In the genomic region with DNA sequence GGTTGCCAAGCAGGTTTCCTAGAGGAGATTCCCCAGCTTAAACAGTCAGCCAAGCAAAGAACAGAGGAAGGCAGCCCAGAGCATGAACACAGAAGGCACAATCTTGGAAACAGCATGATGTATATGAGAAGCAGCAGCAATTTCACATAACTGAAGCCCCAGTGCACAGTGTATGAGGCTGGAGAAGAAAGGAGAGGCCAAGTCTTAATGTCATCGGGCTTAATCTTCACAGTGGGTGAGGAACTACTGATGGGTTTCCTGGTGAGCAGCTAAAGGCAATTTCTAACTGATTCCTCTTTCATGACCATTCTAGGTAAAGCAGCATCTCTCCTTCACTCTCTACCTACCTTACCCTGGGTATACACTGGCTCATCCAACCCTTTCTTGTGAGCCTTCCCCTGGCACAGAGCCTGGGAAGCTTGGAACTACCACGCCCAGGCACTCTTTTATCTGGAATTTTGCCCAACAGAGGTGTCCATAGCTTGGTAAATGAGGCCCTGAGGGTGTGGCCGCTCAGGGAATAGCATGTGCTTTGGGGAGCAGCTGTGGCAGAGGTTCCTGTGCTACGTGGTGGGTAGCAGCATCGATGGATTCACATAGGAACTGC, we compare ENCODE assay signal across 15 cellular contexts. TPM values are rescaled to one million over a fixed set of nuclear protein-coding genes. Genes with fewer than 3 reads are reported as not detected.
DNase-seq lines count a peak whose midpoint lies in the region; ATAC-seq, FAIRE-seq and TF ChIP-seq lines count a peak whose summit lies in the region.
"Had no signal": no experiment of that assay in that cellular context is flagged by ENCODE, and none has a peak within 500 bp of the region (broad histone marks: within the 10 kb centered on the region; RNA-seq: fewer than 3 reads in every experiment).

No MANE protein-coding gene starts in this region.

- H3K36me3 ChIP-seq in right lobe of liver (no peaks in the 10 kb centered on the region), HepG2 (replicated peaks in 1 of 2; ENCODE audit: control insufficient read depth in 1 of 2, insufficient read depth in 2 of 2, low read length in 2 of 2) (no peaks in the 10 kb centered on the region), ovary (no peaks in the 10 kb centered on the region)
- H3K36me3 ChIP-seq: esophagus squamous epithelium had no signal

- TF ChIP-seq EP300 in HepG2 (IDR thresholded peaks at IDR 0.05; ENCODE audit: low read depth in 2 of 2, low read length in 2 of 2), result no peak
- TF ChIP-seq EP300 in HepG2 (CRISPR knock-in tag; IDR thresholded peaks at IDR 0.05; ENCODE audit: borderline replicate concordance), result no peak
- TF ChIP-seq EP300 in ovary (IDR thresholded peaks at IDR 0.05), result no peak

- H3K9me3 Mint-ChIP-seq in activated naive CD8-positive, alpha-beta T cell treated with anti-CD3 and anti-CD28 coated beads for 36 hours, result no peaks in the 10 kb centered on the region
- H3K9me3 Mint-ChIP-seq: type B pancreatic cell had no signal

- TF ChIP-seq POLR2A in right lobe of liver (IDR thresholded peaks at IDR 0.05) (no peak), HepG2 (IDR thresholded peaks at IDR 0.05; ENCODE audit: insufficient read depth in 1 of 2, low read depth in 2 of 2, low read length in 2 of 2) (no peak), ovary (IDR thresholded peaks at IDR 0.05) (no peak)

- POLR2A ChIA-PET in HepG2 (lab: Yijun Ruan, JAX), result no interaction called here
- POLR2A ChIA-PET in RWPE1 (lab: Yijun Ruan, JAX; ENCODE audit: low non-redundant PET), result no interaction called here

- no peak for TF ChIP-seq RAD21 in HepG2 (CRISPR knock-in tag; IDR thresholded peaks at IDR 0.05)

- no peak overlapping the region for H2AFZ ChIP-seq in HepG2 (ENCODE audit: low read length)

- TF ChIP-seq CTCF in right lobe of liver (IDR thresholded peaks at IDR 0.05), result no peak
- TF ChIP-seq CTCF in HepG2 (CRISPR knock-in tag; IDR thresholded peaks at IDR 0.05), result no peak
- TF ChIP-seq CTCF in RWPE1 (conservative IDR thresholded peaks at IDR 0.05; ENCODE audit: low read depth), result no peak
- no peak for TF ChIP-seq CTCF in dorsolateral prefrontal cortex (IDR thresholded peaks at IDR 0.05 in 54 of 56, conservative IDR thresholded peaks at IDR 0.05 in 2 of 56; ENCODE audit: low read depth in 1 of 56, partially characterized antibody in 56 of 56)
- no peak for TF ChIP-seq CTCF in ovary (IDR thresholded peaks at IDR 0.05)

- peaks cover 11% of the 10 kb centered on the region for H3K27me3 Mint-ChIP-seq in activated naive CD8-positive, alpha-beta T cell treated with anti-CD3 and anti-CD28 coated beads for 36 hours

- ATAC-seq in right lobe of liver, result peak in 3 of 4 donors; percentile 17 to 61 (median 55)
- ATAC-seq in HepG2, result no peak

- H3K4me1 ChIP-seq in right lobe of liver, result no peaks in the 10 kb centered on the region
- no peaks in the 10 kb centered on the region for H3K4me1 ChIP-seq in HepG2 (ENCODE audit: insufficient read depth, low read length)
- no peaks in the 10 kb centered on the region for H3K4me1 ChIP-seq in ovary (ENCODE audit: insufficient read depth)

- H3K9me3 ChIP-seq in right lobe of liver, result no peaks in the 10 kb centered on the region
- no peaks in the 10 kb centered on the region for H3K9me3 ChIP-seq in HepG2 (ENCODE audit: low read length)
- no peaks in the 10 kb centered on the region for H3K9me3 ChIP-seq in ovary
- H3K9me3 ChIP-seq: esophagus squamous epithelium had no signal

- DNase-seq in right lobe of liver (peak in 1 of 3 donors; percentile 35), HepG2 (ENCODE audit: low spot score) (no peak), RWPE1 (ENCODE audit: low spot score) (peak; percentile 31), kidney tubule cell (ENCODE audit: low spot score) (peak; percentile 31), dorsolateral prefrontal cortex (no peak), ovary (no peak), NCI-H2107 (lab: John Stamatoyannopoulos, UW) (no peak)
- no peak for DNase-seq in activated naive CD8-positive, alpha-beta T cell treated with anti-CD3 and anti-CD28 coated beads for 36 hours
- DNase-seq: activated CD4-positive, CD25-positive, alpha-beta regulatory T cell treated with anti-CD3 and anti-CD28 coated beads, Interleukin-2, amount 50 U/mL, for 72 hours; Calu3; esophagus squamous epithelium; NCI-H1694 treated with DMSO at 0.1 percent for 48 hours; T-helper 1 cell had no signal

- no peaks in the 10 kb centered on the region for H3K79me2 ChIP-seq in HepG2 (ENCODE audit: insufficient read depth, low read length)

- H3K9ac ChIP-seq in HepG2 (ENCODE audit: insufficient read depth, low read depth, low read length), result no peak overlapping the region

- H3K27ac Mint-ChIP-seq in activated naive CD8-positive, alpha-beta T cell treated with anti-CD3 and anti-CD28 coated beads for 36 hours, result no peak overlapping the region
- H3K27ac Mint-ChIP-seq: type B pancreatic cell had no signal

- H4K20me1 ChIP-seq in HepG2 (ENCODE audit: insufficient read depth, low read length), result no peaks in the 10 kb centered on the region

- no peaks in the 10 kb centered on the region for H3K27me3 ChIP-seq in right lobe of liver
- no peaks in the 10 kb centered on the region for H3K27me3 ChIP-seq in HepG2 (ENCODE audit: control insufficient read depth in 1 of 2, insufficient read depth in 2 of 2, low read length in 2 of 2)
- H3K27me3 ChIP-seq in dorsolateral prefrontal cortex, result peaks cover 0 to 3% (median 0%) of the 10 kb centered on the region in 45 donors
- no peaks in the 10 kb centered on the region for H3K27me3 ChIP-seq in ovary

- no peaks in the 10 kb centered on the region for H3K4me1 Mint-ChIP-seq in activated naive CD8-positive, alpha-beta T cell treated with anti-CD3 and anti-CD28 coated beads for 36 hours

- CTCF ChIA-PET in HepG2 (lab: Yijun Ruan, JAX; ENCODE audit: low intra/inter-chr PET ratio, low total read pairs) (no interaction called here), RWPE1 (lab: Yijun Ruan, JAX) (interaction anchor here (0.6 to 1.0 kb wide), 2 partner anchors 23 to 675 kb away, joined by 3 to 4 read pairs; no protein-coding TSS in a partner anchor)

- intact Hi-C loops in right lobe of liver (cut with DNase I) (no loop called here), HepG2 (cut with micrococcal nuclease; ENCODE audit: unreplicated experiment) (no loop called here), dorsolateral prefrontal cortex (cut with DNase I) (no loop called here), ovary (cut with DNase I) (no loop called here)

- WGBS in right lobe of liver (ENCODE audit: insufficient coverage, low coverage, low lambda C conversion rate, missing lambda C conversion rate), result 59% methylated on average over 5 of the region's 5 CpGs
- 93% methylated on average over 5 of the region's 5 CpGs for WGBS in HepG2 (ENCODE audit: low lambda C conversion rate)
- WGBS in ovary, 3 donors, result 74 to 86% (median 79%) methylated on average over 5 of the region's 5 CpGs

- no peak for FAIRE-seq in HepG2 (lab: Jason Lieb, UNC)

- H3K36me3 Mint-ChIP-seq in activated naive CD8-positive, alpha-beta T cell treated with anti-CD3 and anti-CD28 coated beads for 36 hours, result no peaks in the 10 kb centered on the region
- H3K36me3 Mint-ChIP-seq: type B pancreatic cell had no signal

- in situ Hi-C loops in HepG2 (cut with HindIII; ENCODE audit: extremely low pct_ligation_motif_present, low pct_unique_long_range_greater_than_20kb), result no loop called here

- H3K4me3 ChIP-seq in right lobe of liver (no peak overlapping the region), HepG2 (replicated peaks in 1 of 3; ENCODE audit: insufficient read depth in 1 of 3, low read depth in 2 of 3, low read length in 3 of 3) (no peak overlapping the region), dorsolateral prefrontal cortex (no peak overlapping the region), ovary (no peak overlapping the region)
- H3K4me3 ChIP-seq: esophagus squamous epithelium had no signal

- H3K4me2 ChIP-seq in HepG2 (ENCODE audit: low read depth, low read length), result no peak overlapping the region

- BruUV-seq in HepG2 (replicated peaks; lab: Mats Ljungman, UMichigan), result no TSS peak

- H3K27ac ChIP-seq in right lobe of liver (no peak overlapping the region), HepG2 (ENCODE audit: extremely low read length, insufficient read depth, low read length) (no peak overlapping the region), RWPE1 (no peak overlapping the region), dorsolateral prefrontal cortex (peak overlapping the region in 3 of 59 donors; percentile 6 to 44 (median 11)), ovary (no peak overlapping the region)
- H3K27ac ChIP-seq: esophagus squamous epithelium had no signal

- no peak overlapping the region for H3K4me3 Mint-ChIP-seq in activated naive CD8-positive, alpha-beta T cell treated with anti-CD3 and anti-CD28 coated beads for 36 hours
- H3K4me3 Mint-ChIP-seq: type B pancreatic cell had no signal

RNA-seq across cellular contexts. Expression of a gene that starts 22.0 kb away (rescaled TPM):
- total RNA-seq in right lobe of liver (10 to 100 TPM; 11.2 to 27.5 (median 16.1) TPM), HepG2 (2016; rRNA removed; fragmentation: Illumina TruSeq; extraction: Trizol) (1.4 and 2.7 TPM in 2 replicates), dorsolateral prefrontal cortex (1 to 10 TPM in 48 of 120 experiments, under 1 TPM in 67, not detected in 5; 0.20 to 2.8 (median 0.86) TPM), ovary (10 to 100 TPM in 1 of 7 donors, 1 to 10 TPM in 4, not detected in 2; 1.2 to 81.5 (median 2.1) TPM)
- 1.7 and 2.4 TPM in 2 replicates for total RNA-seq in HepG2 (2016; cell fraction: cytosol; rRNA removed; fragmentation: Illumina TruSeq; extraction: Trizol; ENCODE audit: low read depth)
- total RNA-seq in HepG2 (2016; cell fraction: insoluble cytoplasmic fraction; rRNA removed; fragmentation: Illumina TruSeq; extraction: Trizol), result 1.5 and 3.1 TPM in 2 replicates
- 1.2 and 2.0 TPM in 2 replicates for total RNA-seq in HepG2 (2016; cell fraction: membrane; rRNA removed; fragmentation: Illumina TruSeq; extraction: Trizol)
- total RNA-seq in HepG2 (2016; cell fraction: nucleus; rRNA removed; fragmentation: Illumina TruSeq; extraction: Trizol), result 11.1 and 11.4 TPM in 2 replicates
- polyA plus RNA-seq in HepG2 (2011; rRNA removed) (0.97 and 1.2 TPM in 2 replicates), ovary (under 1 TPM; 0.06 to 0.18 TPM)
- 0.26 and 0.27 TPM in 2 replicates for polyA plus RNA-seq in HepG2 (2011; cell fraction: cytosol; rRNA removed)
- 2.6 and 2.8 TPM in 2 replicates for polyA plus RNA-seq in HepG2 (2011; cell fraction: nucleus; rRNA removed)
- 1.1 and 3.2 TPM in 2 replicates for polyA plus RNA-seq in HepG2 (2012)
- polyA plus RNA-seq in HepG2 (2016; cell fraction: cytosol; fragmentation: Illumina TruSeq; extraction: Trizol; ENCODE audit: low read depth), result 0.27 and 0.46 TPM in 2 replicates
- polyA plus RNA-seq in HepG2 (2016; cell fraction: insoluble cytoplasmic fraction; fragmentation: Illumina TruSeq; extraction: Trizol; ENCODE audit: low read depth), result 1.7 and 2.0 TPM in 2 replicates
- 0.68 and 0.72 TPM in 2 replicates for polyA plus RNA-seq in HepG2 (2016; cell fraction: membrane; fragmentation: Illumina TruSeq; extraction: Trizol; ENCODE audit: low read depth)
- polyA plus RNA-seq in HepG2 (2016; cell fraction: nucleus; fragmentation: Illumina TruSeq; extraction: Trizol; ENCODE audit: insufficient read depth, low read depth), result 20.1 and 21.0 TPM in 2 replicates
- polyA minus RNA-seq in HepG2 (2011; rRNA and poly(A)+ RNA removed; ENCODE audit: low replicate concordance), result 0.46 TPM in 1 of 2 replicates, not detected in the other
- polyA minus RNA-seq in HepG2 (2011; cell fraction: cytosol; rRNA and poly(A)+ RNA removed), result not detected in 2 replicates
- polyA minus RNA-seq in HepG2 (2011; cell fraction: nucleus; rRNA and poly(A)+ RNA removed), result 4.2 and 6.5 TPM in 2 replicates
- not detected for total RNA-seq in activated naive CD8-positive, alpha-beta T cell treated with anti-CD3 and anti-CD28 coated beads for 36 hours
- total RNA-seq: Calu3, omental fat pad had no signal

RNA-seq across cellular contexts. Expression of a gene that starts 57.4 kb away (rescaled TPM):
- total RNA-seq in right lobe of liver (100 to 1,000 TPM; 177 to 432 (median 299) TPM), HepG2 (2016; rRNA removed; fragmentation: Illumina TruSeq; extraction: Trizol) (8.6 and 15.0 TPM in 2 replicates), dorsolateral prefrontal cortex (under 1 TPM in 1 of 120 experiments, not detected in 119; 0.37 TPM), ovary (under 1 TPM in 1 of 7 donors, not detected in 6; 0.08 TPM)
- total RNA-seq in HepG2 (2016; cell fraction: cytosol; rRNA removed; fragmentation: Illumina TruSeq; extraction: Trizol; ENCODE audit: low read depth), result 1.9 and 2.2 TPM in 2 replicates
- 8.1 and 16.4 TPM in 2 replicates for total RNA-seq in HepG2 (2016; cell fraction: insoluble cytoplasmic fraction; rRNA removed; fragmentation: Illumina TruSeq; extraction: Trizol)
- 2.2 and 2.8 TPM in 2 replicates for total RNA-seq in HepG2 (2016; cell fraction: membrane; rRNA removed; fragmentation: Illumina TruSeq; extraction: Trizol)
- 18.2 and 18.5 TPM in 2 replicates for total RNA-seq in HepG2 (2016; cell fraction: nucleus; rRNA removed; fragmentation: Illumina TruSeq; extraction: Trizol)
- polyA plus RNA-seq in HepG2 (2011; rRNA removed) (10.5 and 13.9 TPM in 2 replicates), ovary (not detected)
- 7.0 and 11.2 TPM in 2 replicates for polyA plus RNA-seq in HepG2 (2011; cell fraction: cytosol; rRNA removed)
- 11.8 and 19.3 TPM in 2 replicates for polyA plus RNA-seq in HepG2 (2011; cell fraction: nucleus; rRNA removed)
- 13.4 and 17.8 TPM in 2 replicates for polyA plus RNA-seq in HepG2 (2012)
- polyA plus RNA-seq in HepG2 (2016; cell fraction: cytosol; fragmentation: Illumina TruSeq; extraction: Trizol; ENCODE audit: low read depth), result 0.87 and 1.2 TPM in 2 replicates
- polyA plus RNA-seq in HepG2 (2016; cell fraction: insoluble cytoplasmic fraction; fragmentation: Illumina TruSeq; extraction: Trizol; ENCODE audit: low read depth), result 5.5 and 7.6 TPM in 2 replicates
- polyA plus RNA-seq in HepG2 (2016; cell fraction: membrane; fragmentation: Illumina TruSeq; extraction: Trizol; ENCODE audit: low read depth), result 1.2 and 1.7 TPM in 2 replicates
- 16.2 and 17.1 TPM in 2 replicates for polyA plus RNA-seq in HepG2 (2016; cell fraction: nucleus; fragmentation: Illumina TruSeq; extraction: Trizol; ENCODE audit: insufficient read depth, low read depth)
- 9.1 TPM in 1 of 2 replicates, not detected in the other for polyA minus RNA-seq in HepG2 (2011; rRNA and poly(A)+ RNA removed; ENCODE audit: low replicate concordance)
- 3.6 and 6.2 TPM in 2 replicates for polyA minus RNA-seq in HepG2 (2011; cell fraction: cytosol; rRNA and poly(A)+ RNA removed)
- polyA minus RNA-seq in HepG2 (2011; cell fraction: nucleus; rRNA and poly(A)+ RNA removed), result 12.5 and 18.2 TPM in 2 replicates
- total RNA-seq in activated naive CD8-positive, alpha-beta T cell treated with anti-CD3 and anti-CD28 coated beads for 36 hours, result not detected
- total RNA-seq: Calu3, esophagus squamous epithelium, omental fat pad had no signal

Comparison
In these comparisons a context has a peak if more than half of its experiments do, and no peak if none do; other contexts are left out.
1. DNase-seq: peak in RWPE1 (single experiment) and kidney tubule cell (single experiment); none in HepG2 (single experiment), dorsolateral prefrontal cortex (0 of 10), ovary (0 of 5), activated naive CD8-positive, alpha-beta T cell treated with anti-CD3 and anti-CD28 coated beads for 36 hours (single experiment) and NCI-H2107 (single experiment).